2 cellular contexts compared by ENCODE assay signal in the genomic region with DNA sequence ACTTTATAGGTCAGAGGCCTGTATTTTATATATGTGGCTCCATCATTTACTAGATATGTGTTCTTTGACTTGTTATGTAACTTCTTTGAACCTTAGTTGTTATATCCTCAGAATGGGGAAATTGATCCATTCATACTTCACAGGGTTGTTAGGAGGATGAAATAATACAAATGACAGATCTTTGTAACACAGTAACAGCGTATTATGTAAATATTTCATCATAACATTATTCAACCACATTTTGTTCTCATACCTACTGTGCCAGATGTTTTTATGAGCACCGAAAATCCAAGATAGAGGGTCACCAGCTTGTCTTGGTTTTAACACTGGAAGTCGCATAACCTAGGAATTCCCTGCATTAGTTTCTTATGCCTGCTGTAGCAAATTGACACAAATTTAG.
TF ChIP-seq lines count a peak whose summit lies in the region.

No MANE protein-coding gene starts in this region.

TF ChIP-seq in SK-N-SH, 30 proteins besides CTCF, POLR2A, EP300 and RAD21:
- TF ChIP-seq EZH2phosphoT487 (IDR thresholded peaks at IDR 0.05; ENCODE audit: borderline replicate concordance, low read depth) (no peak), NRF1 (IDR thresholded peaks at IDR 0.05; ENCODE audit: low read depth, low read length) (no peak), TEAD4 (IDR thresholded peaks at IDR 0.05; ENCODE audit: borderline replicate concordance, insufficient read depth) (no peak), ZBTB33 (IDR thresholded peaks at IDR 0.05; ENCODE audit: borderline replicate concordance, low read depth) (no peak), POLR2AphosphoS5 (IDR thresholded peaks at IDR 0.05; ENCODE audit: low read depth, low read length) (no peak), ELF1 (IDR thresholded peaks at IDR 0.05) (no peak), RXRA (IDR thresholded peaks at IDR 0.05; ENCODE audit: borderline replicate concordance, low read depth) (no peak), YY1 (IDR thresholded peaks at IDR 0.05; ENCODE audit: low read depth) (no peak), FOXJ3 (CRISPR knock-in tag; IDR thresholded peaks at IDR 0.05) (no peak), USF1 (IDR thresholded peaks at IDR 0.05; ENCODE audit: borderline replicate concordance, low read depth) (no peak)

TF ChIP-seq in SK-N-SH treated with all-trans-retinoic acid at 6 μM for 48 hours, 23 proteins besides CTCF, POLR2A, EP300 and RAD21:
- TF ChIP-seq PPARA (CRISPR knock-in tag; IDR thresholded peaks at IDR 0.05; ENCODE audit: borderline replicate concordance) (no peak), OSR1 (CRISPR knock-in tag; IDR thresholded peaks at IDR 0.05) (no peak), TOX (CRISPR knock-in tag; IDR thresholded peaks at IDR 0.05; ENCODE audit: borderline replicate concordance) (no peak), SNAI2 (CRISPR knock-in tag; IDR thresholded peaks at IDR 0.05) (no peak), ZFP3 (CRISPR knock-in tag; IDR thresholded peaks at IDR 0.05) (no peak), TCF4 (CRISPR knock-in tag; IDR thresholded peaks at IDR 0.05; ENCODE audit: borderline replicate concordance) (no peak), CSDC2 (CRISPR knock-in tag; IDR thresholded peaks at IDR 0.05) (no peak), CSRNP3 (CRISPR knock-in tag; IDR thresholded peaks at IDR 0.05) (no peak), ZNF565 (CRISPR knock-in tag; conservative IDR thresholded peaks at IDR 0.05; ENCODE audit: low read depth) (no peak), RARB (CRISPR knock-in tag; IDR thresholded peaks at IDR 0.05) (no peak), ZNF70 (CRISPR knock-in tag; IDR thresholded peaks at IDR 0.05) (no peak), ZC3H10 (CRISPR knock-in tag; IDR thresholded peaks at IDR 0.05) (no peak), ZFP30 (CRISPR knock-in tag; IDR thresholded peaks at IDR 0.05) (no peak), ESRRG (CRISPR knock-in tag; IDR thresholded peaks at IDR 0.05) (no peak), ISL1 (CRISPR knock-in tag; IDR thresholded peaks at IDR 0.05) (no peak), GLIS3 (CRISPR knock-in tag; IDR thresholded peaks at IDR 0.05) (no peak)
- TF ChIP-seq, protein P1, sequence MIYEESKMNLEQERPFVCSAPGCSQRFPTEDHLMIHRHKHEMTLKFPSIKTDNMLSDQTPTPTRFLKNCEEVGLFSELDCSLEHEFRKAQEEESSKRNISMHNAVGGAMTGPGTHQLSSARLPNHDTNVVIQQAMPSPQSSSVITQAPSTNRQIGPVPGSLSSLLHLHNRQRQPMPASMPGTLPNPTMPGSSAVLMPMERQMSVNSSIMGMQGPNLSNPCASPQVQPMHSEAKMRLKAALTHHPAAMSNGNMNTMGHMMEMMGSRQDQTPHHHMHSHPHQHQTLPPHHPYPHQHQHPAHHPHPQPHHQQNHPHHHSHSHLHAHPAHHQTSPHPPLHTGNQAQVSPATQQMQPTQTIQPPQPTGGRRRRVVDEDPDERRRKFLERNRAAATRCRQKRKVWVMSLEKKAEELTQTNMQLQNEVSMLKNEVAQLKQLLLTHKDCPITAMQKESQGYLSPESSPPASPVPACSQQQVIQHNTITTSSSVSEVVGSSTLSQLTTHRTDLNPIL (CRISPR knock-in tag; IDR thresholded peaks at IDR 0.05; ENCODE audit: low read depth), result no peak
- TF ChIP-seq, protein P2, sequence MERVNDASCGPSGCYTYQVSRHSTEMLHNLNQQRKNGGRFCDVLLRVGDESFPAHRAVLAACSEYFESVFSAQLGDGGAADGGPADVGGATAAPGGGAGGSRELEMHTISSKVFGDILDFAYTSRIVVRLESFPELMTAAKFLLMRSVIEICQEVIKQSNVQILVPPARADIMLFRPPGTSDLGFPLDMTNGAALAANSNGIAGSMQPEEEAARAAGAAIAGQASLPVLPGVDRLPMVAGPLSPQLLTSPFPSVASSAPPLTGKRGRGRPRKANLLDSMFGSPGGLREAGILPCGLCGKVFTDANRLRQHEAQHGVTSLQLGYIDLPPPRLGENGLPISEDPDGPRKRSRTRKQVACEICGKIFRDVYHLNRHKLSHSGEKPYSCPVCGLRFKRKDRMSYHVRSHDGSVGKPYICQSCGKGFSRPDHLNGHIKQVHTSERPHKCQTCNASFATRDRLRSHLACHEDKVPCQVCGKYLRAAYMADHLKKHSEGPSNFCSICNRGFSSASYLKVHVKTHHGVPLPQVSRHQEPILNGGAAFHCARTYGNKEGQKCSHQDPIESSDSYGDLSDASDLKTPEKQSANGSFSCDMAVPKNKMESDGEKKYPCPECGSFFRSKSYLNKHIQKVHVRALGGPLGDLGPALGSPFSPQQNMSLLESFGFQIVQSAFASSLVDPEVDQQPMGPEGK (CRISPR knock-in tag; IDR thresholded peaks at IDR 0.05; ENCODE audit: borderline replicate concordance), result no peak
- TF ChIP-seq, protein P3, sequence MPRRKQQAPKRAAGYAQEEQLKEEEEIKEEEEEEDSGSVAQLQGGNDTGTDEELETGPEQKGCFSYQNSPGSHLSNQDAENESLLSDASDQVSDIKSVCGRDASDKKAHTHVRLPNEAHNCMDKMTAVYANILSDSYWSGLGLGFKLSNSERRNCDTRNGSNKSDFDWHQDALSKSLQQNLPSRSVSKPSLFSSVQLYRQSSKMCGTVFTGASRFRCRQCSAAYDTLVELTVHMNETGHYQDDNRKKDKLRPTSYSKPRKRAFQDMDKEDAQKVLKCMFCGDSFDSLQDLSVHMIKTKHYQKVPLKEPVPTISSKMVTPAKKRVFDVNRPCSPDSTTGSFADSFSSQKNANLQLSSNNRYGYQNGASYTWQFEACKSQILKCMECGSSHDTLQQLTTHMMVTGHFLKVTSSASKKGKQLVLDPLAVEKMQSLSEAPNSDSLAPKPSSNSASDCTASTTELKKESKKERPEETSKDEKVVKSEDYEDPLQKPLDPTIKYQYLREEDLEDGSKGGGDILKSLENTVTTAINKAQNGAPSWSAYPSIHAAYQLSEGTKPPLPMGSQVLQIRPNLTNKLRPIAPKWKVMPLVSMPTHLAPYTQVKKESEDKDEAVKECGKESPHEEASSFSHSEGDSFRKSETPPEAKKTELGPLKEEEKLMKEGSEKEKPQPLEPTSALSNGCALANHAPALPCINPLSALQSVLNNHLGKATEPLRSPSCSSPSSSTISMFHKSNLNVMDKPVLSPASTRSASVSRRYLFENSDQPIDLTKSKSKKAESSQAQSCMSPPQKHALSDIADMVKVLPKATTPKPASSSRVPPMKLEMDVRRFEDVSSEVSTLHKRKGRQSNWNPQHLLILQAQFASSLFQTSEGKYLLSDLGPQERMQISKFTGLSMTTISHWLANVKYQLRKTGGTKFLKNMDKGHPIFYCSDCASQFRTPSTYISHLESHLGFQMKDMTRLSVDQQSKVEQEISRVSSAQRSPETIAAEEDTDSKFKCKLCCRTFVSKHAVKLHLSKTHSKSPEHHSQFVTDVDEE (CRISPR knock-in tag; IDR thresholded peaks at IDR 0.05), result no peak
